In the genomic region with DNA sequence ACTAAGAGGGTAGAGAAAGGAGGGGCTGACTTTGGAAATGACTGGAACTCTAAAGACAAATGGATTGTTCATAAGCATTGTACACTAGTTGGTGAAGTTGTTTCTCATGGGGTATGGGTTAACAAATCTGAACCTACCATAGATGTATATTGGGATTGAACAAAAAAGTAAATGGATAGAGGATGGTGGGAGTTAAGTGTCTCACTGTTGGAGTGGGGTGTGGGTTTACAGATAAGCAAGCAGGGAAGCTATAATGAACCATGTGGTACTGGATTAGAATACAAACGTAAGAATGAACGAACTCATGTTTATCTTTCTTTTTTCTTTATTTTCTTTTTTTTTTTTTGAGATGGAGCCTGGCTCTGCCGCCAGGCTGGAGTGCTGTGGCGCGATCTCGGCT, we compare ENCODE assay signal across 2 cellular contexts.
TF ChIP-seq lines count a peak whose summit lies in the region.

No MANE protein-coding gene starts in this region.

TF ChIP-seq in K562, 482 proteins besides CTCF, POLR2A, EP300 and RAD21 (continues in another document):
- TF ChIP-seq TCF3 (CRISPR knock-in tag; IDR thresholded peaks at IDR 0.05) (peak; percentile 65), ZNF76 (CRISPR knock-in tag; IDR thresholded peaks at IDR 0.05; ENCODE audit: borderline replicate concordance) (no peak), HSF4 (CRISPR knock-in tag; IDR thresholded peaks at IDR 0.05; ENCODE audit: borderline replicate concordance) (no peak), TAL1 (IDR thresholded peaks at IDR 0.05) (peak; percentile 70), DMBX1 (CRISPR knock-in tag; IDR thresholded peaks at IDR 0.05; ENCODE audit: borderline replicate concordance) (no peak), BHLHE40 (IDR thresholded peaks at IDR 0.05; ENCODE audit: low read length) (no peak), ETV1 (tag; conservative IDR thresholded peaks at IDR 0.05; ENCODE audit: low read depth) (no peak), KDM1A (IDR thresholded peaks at IDR 0.05) (peak; percentile 59 to 66), ZNF124 (CRISPR knock-in tag; IDR thresholded peaks at IDR 0.05) (no peak), ZNF77 (CRISPR knock-in tag; IDR thresholded peaks at IDR 0.05) (no peak), TRIM24 (IDR thresholded peaks at IDR 0.05) (peak in 1 of 2 experiments; percentile 49; a peak in 1 of 4 replicates), ZNF699 (CRISPR knock-in tag; IDR thresholded peaks at IDR 0.05; ENCODE audit: insufficient replicate concordance) (no peak), FIP1L1 (IDR thresholded peaks at IDR 0.05; ENCODE audit: low read depth, low read length, poor library complexity, severe bottlenecking) (no peak)
- TF ChIP-seq, protein P1, sequence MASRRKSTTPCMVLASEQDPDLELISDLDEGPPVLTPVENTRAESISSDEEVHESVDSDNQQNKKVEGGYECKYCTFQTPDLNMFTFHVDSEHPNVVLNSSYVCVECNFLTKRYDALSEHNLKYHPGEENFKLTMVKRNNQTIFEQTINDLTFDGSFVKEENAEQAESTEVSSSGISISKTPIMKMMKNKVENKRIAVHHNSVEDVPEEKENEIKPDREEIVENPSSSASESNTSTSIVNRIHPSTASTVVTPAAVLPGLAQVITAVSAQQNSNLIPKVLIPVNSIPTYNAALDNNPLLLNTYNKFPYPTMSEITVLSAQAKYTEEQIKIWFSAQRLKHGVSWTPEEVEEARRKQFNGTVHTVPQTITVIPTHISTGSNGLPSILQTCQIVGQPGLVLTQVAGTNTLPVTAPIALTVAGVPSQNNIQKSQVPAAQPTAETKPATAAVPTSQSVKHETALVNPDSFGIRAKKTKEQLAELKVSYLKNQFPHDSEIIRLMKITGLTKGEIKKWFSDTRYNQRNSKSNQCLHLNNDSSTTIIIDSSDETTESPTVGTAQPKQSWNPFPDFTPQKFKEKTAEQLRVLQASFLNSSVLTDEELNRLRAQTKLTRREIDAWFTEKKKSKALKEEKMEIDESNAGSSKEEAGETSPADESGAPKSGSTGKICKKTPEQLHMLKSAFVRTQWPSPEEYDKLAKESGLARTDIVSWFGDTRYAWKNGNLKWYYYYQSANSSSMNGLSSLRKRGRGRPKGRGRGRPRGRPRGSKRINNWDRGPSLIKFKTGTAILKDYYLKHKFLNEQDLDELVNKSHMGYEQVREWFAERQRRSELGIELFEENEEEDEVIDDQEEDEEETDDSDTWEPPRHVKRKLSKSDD (conservative IDR thresholded peaks at IDR 0.05; ENCODE audit: low read length): no peak
- TF ChIP-seq, protein P2, sequence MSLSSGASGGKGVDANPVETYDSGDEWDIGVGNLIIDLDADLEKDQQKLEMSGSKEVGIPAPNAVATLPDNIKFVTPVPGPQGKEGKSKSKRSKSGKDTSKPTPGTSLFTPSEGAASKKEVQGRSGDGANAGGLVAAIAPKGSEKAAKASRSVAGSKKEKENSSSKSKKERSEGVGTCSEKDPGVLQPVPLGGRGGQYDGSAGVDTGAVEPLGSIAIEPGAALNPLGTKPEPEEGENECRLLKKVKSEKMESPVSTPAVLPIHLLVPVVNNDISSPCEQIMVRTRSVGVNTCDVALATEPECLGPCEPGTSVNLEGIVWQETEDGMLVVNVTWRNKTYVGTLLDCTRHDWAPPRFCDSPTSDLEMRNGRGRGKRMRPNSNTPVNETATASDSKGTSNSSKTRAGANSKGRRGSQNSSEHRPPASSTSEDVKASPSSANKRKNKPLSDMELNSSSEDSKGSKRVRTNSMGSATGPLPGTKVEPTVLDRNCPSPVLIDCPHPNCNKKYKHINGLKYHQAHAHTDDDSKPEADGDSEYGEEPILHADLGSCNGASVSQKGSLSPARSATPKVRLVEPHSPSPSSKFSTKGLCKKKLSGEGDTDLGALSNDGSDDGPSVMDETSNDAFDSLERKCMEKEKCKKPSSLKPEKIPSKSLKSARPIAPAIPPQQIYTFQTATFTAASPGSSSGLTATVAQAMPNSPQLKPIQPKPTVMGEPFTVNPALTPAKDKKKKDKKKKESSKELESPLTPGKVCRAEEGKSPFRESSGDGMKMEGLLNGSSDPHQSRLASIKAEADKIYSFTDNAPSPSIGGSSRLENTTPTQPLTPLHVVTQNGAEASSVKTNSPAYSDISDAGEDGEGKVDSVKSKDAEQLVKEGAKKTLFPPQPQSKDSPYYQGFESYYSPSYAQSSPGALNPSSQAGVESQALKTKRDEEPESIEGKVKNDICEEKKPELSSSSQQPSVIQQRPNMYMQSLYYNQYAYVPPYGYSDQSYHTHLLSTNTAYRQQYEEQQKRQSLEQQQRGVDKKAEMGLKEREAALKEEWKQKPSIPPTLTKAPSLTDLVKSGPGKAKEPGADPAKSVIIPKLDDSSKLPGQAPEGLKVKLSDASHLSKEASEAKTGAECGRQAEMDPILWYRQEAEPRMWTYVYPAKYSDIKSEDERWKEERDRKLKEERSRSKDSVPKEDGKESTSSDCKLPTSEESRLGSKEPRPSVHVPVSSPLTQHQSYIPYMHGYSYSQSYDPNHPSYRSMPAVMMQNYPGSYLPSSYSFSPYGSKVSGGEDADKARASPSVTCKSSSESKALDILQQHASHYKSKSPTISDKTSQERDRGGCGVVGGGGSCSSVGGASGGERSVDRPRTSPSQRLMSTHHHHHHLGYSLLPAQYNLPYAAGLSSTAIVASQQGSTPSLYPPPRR (CRISPR knock-in tag; IDR thresholded peaks at IDR 0.05; ENCODE audit: borderline replicate concordance): no peak
- TF ChIP-seq, protein P3, sequence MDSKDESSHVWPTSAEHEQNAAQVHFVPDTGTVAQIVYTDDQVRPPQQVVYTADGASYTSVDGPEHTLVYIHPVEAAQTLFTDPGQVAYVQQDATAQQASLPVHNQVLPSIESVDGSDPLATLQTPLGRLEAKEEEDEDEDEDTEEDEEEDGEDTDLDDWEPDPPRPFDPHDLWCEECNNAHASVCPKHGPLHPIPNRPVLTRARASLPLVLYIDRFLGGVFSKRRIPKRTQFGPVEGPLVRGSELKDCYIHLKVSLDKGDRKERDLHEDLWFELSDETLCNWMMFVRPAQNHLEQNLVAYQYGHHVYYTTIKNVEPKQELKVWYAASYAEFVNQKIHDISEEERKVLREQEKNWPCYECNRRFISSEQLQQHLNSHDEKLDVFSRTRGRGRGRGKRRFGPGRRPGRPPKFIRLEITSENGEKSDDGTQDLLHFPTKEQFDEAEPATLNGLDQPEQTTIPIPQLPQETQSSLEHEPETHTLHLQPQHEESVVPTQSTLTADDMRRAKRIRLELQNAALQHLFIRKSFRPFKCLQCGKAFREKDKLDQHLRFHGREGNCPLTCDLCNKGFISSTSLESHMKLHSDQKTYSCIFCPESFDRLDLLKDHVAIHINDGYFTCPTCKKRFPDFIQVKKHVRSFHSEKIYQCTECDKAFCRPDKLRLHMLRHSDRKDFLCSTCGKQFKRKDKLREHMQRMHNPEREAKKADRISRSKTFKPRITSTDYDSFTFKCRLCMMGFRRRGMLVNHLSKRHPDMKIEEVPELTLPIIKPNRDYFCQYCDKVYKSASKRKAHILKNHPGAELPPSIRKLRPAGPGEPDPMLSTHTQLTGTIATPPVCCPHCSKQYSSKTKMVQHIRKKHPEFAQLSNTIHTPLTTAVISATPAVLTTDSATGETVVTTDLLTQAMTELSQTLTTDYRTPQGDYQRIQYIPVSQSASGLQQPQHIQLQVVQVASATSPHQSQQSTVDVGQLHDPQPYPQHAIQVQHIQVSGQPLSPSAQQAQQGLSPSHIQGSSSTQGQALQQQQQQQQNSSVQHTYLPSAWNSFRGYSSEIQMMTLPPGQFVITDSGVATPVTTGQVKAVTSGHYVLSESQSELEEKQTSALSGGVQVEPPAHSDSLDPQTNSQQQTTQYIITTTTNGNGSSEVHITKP (IDR thresholded peaks at IDR 0.05; ENCODE audit: partially characterized antibody): no peak

TF ChIP-seq in H1, 55 proteins besides CTCF, POLR2A, EP300 and RAD21:
- TF ChIP-seq BACH1 (IDR thresholded peaks at IDR 0.05; ENCODE audit: low read length): no peak
- no peak for TF ChIP-seq EGR1 (IDR thresholded peaks at IDR 0.05; ENCODE audit: borderline replicate concordance, low read depth, low read length)
- TF ChIP-seq TBP (IDR thresholded peaks at IDR 0.05; ENCODE audit: low read depth, low read length): no peak
- TF ChIP-seq ZNF274 (IDR thresholded peaks at IDR 0.05; ENCODE audit: borderline replicate concordance, extremely low read depth, low read length): no peak
- no peak for TF ChIP-seq NANOG (IDR thresholded peaks at IDR 0.05; ENCODE audit: insufficient read depth, low read depth, low read length, poor library complexity, severe bottlenecking)
- TF ChIP-seq SUZ12 (IDR thresholded peaks at IDR 0.05; ENCODE audit: low read length): no peak
- TF ChIP-seq SIN3A (conservative IDR thresholded peaks at IDR 0.05 in 1 of 2, IDR thresholded peaks at IDR 0.05 in 1 of 2; ENCODE audit: low read depth in 1 of 2, low read length in 2 of 2): no peak
- no peak for TF ChIP-seq SAP30 (IDR thresholded peaks at IDR 0.05; ENCODE audit: insufficient read depth, insufficient replicate concordance, low read length)
- TF ChIP-seq MAFK (IDR thresholded peaks at IDR 0.05; ENCODE audit: low read depth, low read length): no peak
- no peak for TF ChIP-seq GTF2F1 (IDR thresholded peaks at IDR 0.05; ENCODE audit: borderline replicate concordance, low read depth, low read length)
- no peak for TF ChIP-seq RFX5 (IDR thresholded peaks at IDR 0.05; ENCODE audit: borderline replicate concordance, low read depth, low read length)
- TF ChIP-seq, protein P4, sequence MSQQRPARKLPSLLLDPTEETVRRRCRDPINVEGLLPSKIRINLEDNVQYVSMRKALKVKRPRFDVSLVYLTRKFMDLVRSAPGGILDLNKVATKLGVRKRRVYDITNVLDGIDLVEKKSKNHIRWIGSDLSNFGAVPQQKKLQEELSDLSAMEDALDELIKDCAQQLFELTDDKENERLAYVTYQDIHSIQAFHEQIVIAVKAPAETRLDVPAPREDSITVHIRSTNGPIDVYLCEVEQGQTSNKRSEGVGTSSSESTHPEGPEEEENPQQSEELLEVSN (IDR thresholded peaks at IDR 0.05): no peak
- TF ChIP-seq SIRT6 (IDR thresholded peaks at IDR 0.05; ENCODE audit: low read length): no peak
